ENCODE assay signal across 15 cellular contexts in genomic region chr6:67933278-67933677, GRCh38.
DNase-seq lines count a peak whose midpoint lies in the region; ATAC-seq, FAIRE-seq and TF ChIP-seq lines count a peak whose summit lies in the region.
"Had no signal": no experiment of that assay in that cellular context is flagged by ENCODE, and none has a peak within 500 bp of the region (broad histone marks: within the 10 kb centered on the region; RNA-seq: fewer than 3 reads in every experiment).

No MANE protein-coding gene starts in this region.

- H3K4me3 Mint-ChIP-seq in endothelial cell (ENCODE audit: unreplicated experiment): no peak overlapping the region

- H3K4me3 ChIP-seq in DOHH2 (ENCODE audit: low read length): no peak overlapping the region
- no peak overlapping the region for H3K4me3 ChIP-seq in NT2/D1 (ENCODE audit: insufficient read length, low read depth)
- H3K4me3 ChIP-seq: BLaER1, stomach had no signal

- H3K36me3 ChIP-seq in DOHH2 (ENCODE audit: control insufficient read depth, low read length) (no peaks in the 10 kb centered on the region), NT2/D1 (ENCODE audit: insufficient read depth, insufficient read length, low read length) (no peaks in the 10 kb centered on the region)
- H3K36me3 ChIP-seq: BLaER1, stomach had no signal

- no peaks in the 10 kb centered on the region for H3K9me2 ChIP-seq in DOHH2 (replicated peaks; ENCODE audit: control insufficient read depth, low read length)

- H3K4me1 Mint-ChIP-seq in endothelial cell (ENCODE audit: unreplicated experiment): no peaks in the 10 kb centered on the region

- H3K27me3 ChIP-seq in DOHH2 (ENCODE audit: control insufficient read depth, low read length) (no peaks in the 10 kb centered on the region), NT2/D1 (ENCODE audit: insufficient read depth, insufficient read length) (no peaks in the 10 kb centered on the region)
- H3K27me3 ChIP-seq: BLaER1, stomach had no signal

- no peaks in the 10 kb centered on the region for H3K4me1 ChIP-seq in DOHH2 (ENCODE audit: control insufficient read depth, low read length)
- no peaks in the 10 kb centered on the region for H3K4me1 ChIP-seq in NT2/D1 (ENCODE audit: insufficient read depth, insufficient read length)
- H3K4me1 ChIP-seq: BLaER1, stomach had no signal

- H3K27me3 Mint-ChIP-seq in endothelial cell (ENCODE audit: unreplicated experiment): no peaks in the 10 kb centered on the region

- no peak overlapping the region for H3K4me2 ChIP-seq in DOHH2 (ENCODE audit: low read length)
- H3K4me2 ChIP-seq: BLaER1 had no signal

- DNase-seq in H54 (ENCODE audit: insufficient read length, low spot score): no peak
- peak; percentile 11 for DNase-seq in NT2/D1 (ENCODE audit: low read depth, low spot score)
- peak; percentile 12 for DNase-seq in endothelial cell (ENCODE audit: low spot score)
- DNase-seq in stimulated activated CD8-positive, alpha-beta memory T cell treated with anti-CD3 and anti-CD28 coated beads, Interleukin-4, amount 100 ng/mL, for 48 hours: no peak
- no peak for DNase-seq in SIG-M5 treated with dmso at 0.1 percent for 504 hours (lab: John Stamatoyannopoulos, UW; ENCODE audit: unreplicated experiment)
- DNase-seq: activated gamma-delta T cell treated with Interleukin-2 at 50 U/mL for 16 hours, NCI-H2171, stomach, T-helper 9 cell had no signal

- no peaks in the 10 kb centered on the region for H3K9me3 ChIP-seq in DOHH2 (ENCODE audit: control insufficient read depth, insufficient read depth, low read length)
- H3K9me3 ChIP-seq in NT2/D1 (ENCODE audit: insufficient read depth, low read length): no peaks in the 10 kb centered on the region
- H3K9me3 ChIP-seq: BLaER1, stomach had no signal

- no peaks in the 10 kb centered on the region for H3F3A ChIP-seq in DOHH2 (ENCODE audit: control insufficient read depth, insufficient read depth)

- no peaks in the 10 kb centered on the region for H3K36me3 Mint-ChIP-seq in endothelial cell (ENCODE audit: low read depth, unreplicated experiment)

- no peaks in the 10 kb centered on the region for H4K20me1 ChIP-seq in DOHH2 (ENCODE audit: control insufficient read depth, insufficient read depth, low read depth, low read length)
- H4K20me1 ChIP-seq: BLaER1 had no signal

- H3K79me2 ChIP-seq in DOHH2 (ENCODE audit: control insufficient read depth, low read length): no peaks in the 10 kb centered on the region

- no peak overlapping the region for H3K27ac Mint-ChIP-seq in endothelial cell (ENCODE audit: unreplicated experiment)

- no peak overlapping the region for H3K27ac ChIP-seq in DOHH2 (ENCODE audit: low read depth, low read length)
- H3K27ac ChIP-seq: BLaER1, stomach had no signal

- TF ChIP-seq CTCF in DOHH2 (IDR thresholded peaks at IDR 0.05; ENCODE audit: low read depth, low read length, poor library complexity, severe bottlenecking) (peak; percentile 40), endothelial cell (IDR thresholded peaks at IDR 0.05; ENCODE audit: unreplicated experiment) (no peak)

- ATAC-seq in GM21447 (IDR thresholded peaks at IDR 0.05; ENCODE audit: unreplicated experiment): no peak
- no peak for ATAC-seq in HG02763 (IDR thresholded peaks at IDR 0.05; ENCODE audit: unreplicated experiment)
- ATAC-seq: left lobe of liver had no signal

- no peaks in the 10 kb centered on the region for H3K9me3 Mint-ChIP-seq in endothelial cell (ENCODE audit: unreplicated experiment)

- no peak overlapping the region for H3K9ac ChIP-seq in NT2/D1 (ENCODE audit: insufficient read length, low read depth)
- H3K9ac ChIP-seq: BLaER1 had no signal

- FAIRE-seq in H54 (lab: Jason Lieb, UNC): peak; percentile 58
- FAIRE-seq: G401.6 had no signal

- no peak for TF ChIP-seq POLR2A in H54 (IDR thresholded peaks at IDR 0.05; ENCODE audit: low read depth, low read length)

Comparison
In these comparisons a context has a peak if more than half of its experiments do, and no peak if none do; other contexts are left out.
1. DNase-seq: peak in NT2/D1 (single experiment) and endothelial cell (single experiment); none in H54 (single experiment), stimulated activated CD8-positive, alpha-beta memory T cell treated with anti-CD3 and anti-CD28 coated beads, Interleukin-4, amount 100 ng/mL, for 48 hours (single experiment) and SIG-M5 treated with dmso at 0.1 percent for 504 hours (single experiment).